In genomic region chr6:132977413-132977812, GRCh38 we compare ENCODE assay signal across 33 cellular contexts.
DNase-seq lines count a peak whose midpoint lies in the region; ATAC-seq, FAIRE-seq and TF ChIP-seq lines count a peak whose summit lies in the region.
"Had no signal": no experiment of that assay in that cellular context is flagged by ENCODE, and none has a peak within 500 bp of the region (broad histone marks: within the 10 kb centered on the region; RNA-seq: fewer than 3 reads in every experiment).

No MANE protein-coding gene starts in this region.

- no peak overlapping the region for H3K18ac ChIP-seq in IMR-90 (ENCODE audit: low read depth, low read length)

- no peaks in the 10 kb centered on the region for H3K9me1 ChIP-seq in IMR-90 (ENCODE audit: insufficient read depth, low read length)

- no peak for TF ChIP-seq CTCF in IMR-90 (conservative IDR thresholded peaks at IDR 0.05; ENCODE audit: low read depth, low read length)
- no peak for TF ChIP-seq CTCF in PC-3 (conservative IDR thresholded peaks at IDR 0.05; ENCODE audit: low read depth, low read length)

- no peaks in the 10 kb centered on the region for H3K9me3 ChIP-seq in IMR-90 (ENCODE audit: control insufficient read depth, insufficient read depth, low read length)
- H3K9me3 ChIP-seq in PC-3 (ENCODE audit: low read length) = no peaks in the 10 kb centered on the region
- H3K9me3 ChIP-seq: A549, BE2C, BLaER1, Caco-2 had no signal

- TF ChIP-seq RAD21 in IMR-90 (IDR thresholded peaks at IDR 0.05; ENCODE audit: low read length) = no peak

- H3K36me3 ChIP-seq in IMR-90 (ENCODE audit: control insufficient read depth, insufficient read depth, low read length) (no peaks in the 10 kb centered on the region), PC-3 (ENCODE audit: low read depth, low read length) (no peaks in the 10 kb centered on the region)
- H3K36me3 ChIP-seq: BE2C; BLaER1; BLaER1 treated with 17β-estradiol and CSF1 and Interleukin-3, amounts not matched to agents 10 nM and 100 nM had no signal

- no peak overlapping the region for H2AK9ac ChIP-seq in IMR-90 (replicated peaks; ENCODE audit: low read depth, low read length, poor library complexity)

- no peak overlapping the region for H2AFZ ChIP-seq in IMR-90 (replicated peaks; ENCODE audit: low read length, poor library complexity)
- no peak overlapping the region for H2AFZ ChIP-seq in PC-3 (ENCODE audit: low read length)

- no peak overlapping the region for H3K27ac ChIP-seq in IMR-90 (ENCODE audit: insufficient read depth, low read length)
- peak overlapping the region; percentile 12; the same call in 1 of the 2 replicates for H3K27ac ChIP-seq in PC-3 (ENCODE audit: low read length)
- H3K27ac ChIP-seq: 22Rv1; A549; BLaER1; BLaER1 treated with 17β-estradiol and CSF1 and Interleukin-3, amounts not matched to agents 10 nM and 100 nM; C4-2B had no signal

- dilution Hi-C loops in IMR-90 (cut with HindIII; ENCODE audit: low sequenced_read_pairs, unreplicated experiment) = no loop called here

- no peak overlapping the region for H3K56ac ChIP-seq in IMR-90 (ENCODE audit: extremely low read depth, insufficient read depth, low read length)

- no peaks in the 10 kb centered on the region for H3F3A ChIP-seq in PC-3 (ENCODE audit: low read length, unreplicated experiment)

- no peak overlapping the region for H4K8ac ChIP-seq in IMR-90 (ENCODE audit: low read depth in 2 of 2, low read length in 2 of 2)

- no peak overlapping the region for H2BK5ac ChIP-seq in IMR-90 (ENCODE audit: low read depth, low read length, poor library complexity, severe bottlenecking)

- FAIRE-seq in endometrium (lab: Jason Lieb, UNC) = peak; percentile 8
- FAIRE-seq: A204.1, A549, D721Med had no signal

- H4K5ac ChIP-seq in IMR-90 (ENCODE audit: low read depth, low read length) = no peak overlapping the region

- H2BK120ac ChIP-seq in IMR-90 (ENCODE audit: low read depth, low read length) = no peak overlapping the region

- H3K79me2 ChIP-seq in PC-3 (ENCODE audit: low read length) = no peaks in the 10 kb centered on the region

- DNase-seq in IMR-90 (peak; percentile 60), PC-3 (peak; percentile 35), NCI-H510A treated with DMSO at 0.1 percent for 48 hours (lab: John Stamatoyannopoulos, UW) (no peak), CD1c-positive myeloid dendritic cell (ENCODE audit: extremely low spot score) (no peak), globus pallidus (ENCODE audit: low spot score) (no peak)
- DNase-seq: 8988T; ACHN; AML-193; BE2C; C1 segment of cervical spinal cord; Caco-2; Calu3; CD4-positive, alpha-beta memory T cell; CD4-positive, alpha-beta T cell; CD4-positive, CD25-positive, alpha-beta regulatory T cell; CD8-positive, alpha-beta memory T cell; CD8-positive, alpha-beta T cell; COR-L47; DMS 273 treated with DMSO at 0.1 percent for 48 hours; DMS153; DMS53; DMS79; DMS79 treated with DMSO at 0.1 percent for 48 hours; DND-41; EL had no signal

- H3K4ac ChIP-seq in IMR-90 (ENCODE audit: low read depth, low read length) = no peak overlapping the region

- no peak overlapping the region for H2AK5ac ChIP-seq in IMR-90 (ENCODE audit: low read depth, low read length)

- no peak overlapping the region for H3K14ac ChIP-seq in IMR-90 (replicated peaks; ENCODE audit: low read depth, low read length)

- intact Hi-C loops in IMR-90 (cut with micrococcal nuclease) = no loop called here
- intact Hi-C loops in PC-3 (cut with micrococcal nuclease) = no loop called here

- no peak overlapping the region for H2BK15ac ChIP-seq in IMR-90 (ENCODE audit: low read depth, low read length)

- H3K9me2 ChIP-seq in PC-3 (replicated peaks; ENCODE audit: low read length) = no peaks in the 10 kb centered on the region

- no peak overlapping the region for H4K91ac ChIP-seq in IMR-90 (ENCODE audit: insufficient read depth, low read depth, low read length)

- H3K4me3 ChIP-seq in IMR-90 (ENCODE audit: insufficient read depth, low read depth, low read length) (no peak overlapping the region), PC-3 (ENCODE audit: low read length) (no peak overlapping the region)
- H3K4me3 ChIP-seq: A549; BLaER1; BLaER1 treated with 17β-estradiol and CSF1 and Interleukin-3, amounts not matched to agents 10 nM and 100 nM had no signal

- CTCF ChIA-PET in IMR-90 (lab: Yijun Ruan, JAX) (no interaction called here), PC-3 (lab: Charles Lee) (no interaction called here)

- no peak overlapping the region for H3K23ac ChIP-seq in IMR-90 (ENCODE audit: low read depth, low read length)

- ATAC-seq in IMR-90 (ENCODE audit: low read depth) = peak; percentile 46
- ATAC-seq in PC-3 = peak; percentile 85
- ATAC-seq: A549; CD8-positive, alpha-beta T cell had no signal

- H4K20me1 ChIP-seq in IMR-90 (ENCODE audit: insufficient read depth, low read length) (no peaks in the 10 kb centered on the region), PC-3 (ENCODE audit: low read length) (no peaks in the 10 kb centered on the region)
- H4K20me1 ChIP-seq: BLaER1; BLaER1 treated with 17β-estradiol and CSF1 and Interleukin-3, amounts not matched to agents 10 nM and 100 nM had no signal

- H2BK20ac ChIP-seq in IMR-90 (ENCODE audit: low read depth, low read length) = no peak overlapping the region

- BruUV-seq in IMR-90 (replicated peaks; lab: Mats Ljungman, UMichigan) (no TSS peak), PC-3 (replicated peaks; lab: Mats Ljungman, UMichigan) (no TSS peak)

- no peak for TF ChIP-seq POLR2A in IMR-90 (IDR thresholded peaks at IDR 0.05; ENCODE audit: low read depth, low read length)

- POLR2A ChIA-PET in IMR-90 (lab: Charles Lee; ENCODE audit: unreplicated experiment) = no interaction called here
- POLR2A ChIA-PET in PC-3 (lab: Charles Lee; ENCODE audit: unreplicated experiment) = no interaction called here

- H3K27me3 ChIP-seq in IMR-90 (ENCODE audit: control insufficient read depth, insufficient read depth, low read length) = no peaks in the 10 kb centered on the region
- no peaks in the 10 kb centered on the region for H3K27me3 ChIP-seq in PC-3 (ENCODE audit: low read length)
- H3K27me3 ChIP-seq: BE2C; BLaER1; BLaER1 treated with 17β-estradiol and CSF1 and Interleukin-3, amounts not matched to agents 10 nM and 100 nM had no signal

- H3K9ac ChIP-seq in IMR-90 (ENCODE audit: low read depth, low read length) = no peak overlapping the region
- no peak overlapping the region for H3K9ac ChIP-seq in PC-3 (ENCODE audit: low read length)
- H3K9ac ChIP-seq: BLaER1; BLaER1 treated with 17β-estradiol and CSF1 and Interleukin-3, amounts not matched to agents 10 nM and 100 nM had no signal

- in situ Hi-C loops in IMR-90 (cut with MboI; ENCODE audit: low sequenced_read_pairs) = no loop called here

- no peaks in the 10 kb centered on the region for H3K79me1 ChIP-seq in IMR-90 (ENCODE audit: low read depth in 1 of 2, low read length in 2 of 2)

- no peaks in the 10 kb centered on the region for H3K4me1 ChIP-seq in IMR-90 (ENCODE audit: control insufficient read depth, insufficient read depth, low read length)
- peaks cover 16% of the 10 kb centered on the region for H3K4me1 ChIP-seq in PC-3 (ENCODE audit: insufficient read depth, low read length)
- H3K4me1 ChIP-seq: A549, Caco-2 had no signal

- no peak overlapping the region for H3K4me2 ChIP-seq in IMR-90 (ENCODE audit: low read depth, low read length)
- 0 out of 2 replicates have a peak overlapping the region, but pooled peaks have one; percentile 24 for H3K4me2 ChIP-seq in PC-3 (ENCODE audit: low read length)
- H3K4me2 ChIP-seq: A549; BLaER1; BLaER1 treated with 17β-estradiol and CSF1 and Interleukin-3, amounts not matched to agents 10 nM and 100 nM had no signal

TF ChIP-seq in IMR-90, 13 proteins besides CTCF, POLR2A, EP300 and RAD21:
- TF ChIP-seq RFX5 (IDR thresholded peaks at IDR 0.05; ENCODE audit: low read depth, low read length) = no peak
- TF ChIP-seq SMC3 (IDR thresholded peaks at IDR 0.05; ENCODE audit: low read depth, low read length) = no peak
- no peak for TF ChIP-seq CHD1 (IDR thresholded peaks at IDR 0.05; ENCODE audit: low read depth, low read length)
- no peak for TF ChIP-seq NFE2L2 (IDR thresholded peaks at IDR 0.05; ENCODE audit: low read depth, low read length)
- TF ChIP-seq RCOR1 (IDR thresholded peaks at IDR 0.05; ENCODE audit: insufficient replicate concordance, low read length) = no peak
- TF ChIP-seq MXI1 (IDR thresholded peaks at IDR 0.05; ENCODE audit: borderline replicate concordance, low read depth, low read length) = no peak

Comparison
In these comparisons a context has a peak if more than half of its experiments do, and no peak if none do; other contexts are left out.
1. DNase-seq: peak in IMR-90 (single experiment) and PC-3 (single experiment); none in NCI-H510A treated with DMSO at 0.1 percent for 48 hours (single experiment), CD1c-positive myeloid dendritic cell (single experiment) and globus pallidus (single experiment).